8 cellular contexts compared by ENCODE assay signal in genomic region chr13:49585220-49586157, GRCh38. TPM values are rescaled to one million over a fixed set of nuclear protein-coding genes. Genes with fewer than 3 reads are reported as not detected.
A peak's percentile ranks its signal among the peaks of the same experiment; 100 is the strongest.
DNase-seq lines count a peak whose midpoint lies in the region; ATAC-seq and TF ChIP-seq lines count a peak whose summit lies in the region.

RCBTB1 (minus strand) TSS chr13:49585558; CDS start chr13:49567279, 18,279 bp downstream.

- TF ChIP-seq CTCF in H9 (conservative IDR thresholded peaks at IDR 0.05) (no peak), MM.1S (IDR thresholded peaks at IDR 0.05; ENCODE audit: low read length) (no peak), left ventricle myocardium inferior (IDR thresholded peaks at IDR 0.05; ENCODE audit: borderline replicate concordance) (no peak), progenitor cell of endocrine pancreas (IDR thresholded peaks at IDR 0.05; ENCODE audit: unreplicated experiment) (no peak), upper lobe of right lung (IDR thresholded peaks at IDR 0.05) (no peak)

- H3K27me3 ChIP-seq in H9 (ENCODE audit: insufficient read depth, low read length), result no peaks in the 10 kb centered on the region
- no peaks in the 10 kb centered on the region for H3K27me3 ChIP-seq in MM.1S (replicated peaks; ENCODE audit: insufficient read depth, low read length)
- no peaks in the 10 kb centered on the region for H3K27me3 ChIP-seq in left ventricle myocardium inferior (ENCODE audit: low read depth)
- no peaks in the 10 kb centered on the region for H3K27me3 ChIP-seq in upper lobe of right lung

- H4K5ac ChIP-seq in H9 (ENCODE audit: insufficient read length, low read depth, low read length), result no peak within 1 kb of the TSS

- no peak within 1 kb of the TSS for H4K91ac ChIP-seq in H9 (ENCODE audit: insufficient read length, low read depth, low read length)

- POLR2A ChIA-PET in T-cell (lab: Charles Lee), result interaction anchor here in 1 of 2 donors (0.6 kb wide), 1 partner anchor 207 kb away, joined by 3 read pairs; the partner anchor contains the start of gene KPNA3

- H3K4me3 Mint-ChIP-seq in H9 (peak within 1 kb of the TSS; percentile 77 to 89), T-cell (peak within 1 kb of the TSS; percentile 80 to 90 (median 84)), progenitor cell of endocrine pancreas (ENCODE audit: low read depth) (peak within 1 kb of the TSS; percentile 84)

- H4K20me1 ChIP-seq in H9 (ENCODE audit: control insufficient read depth, insufficient read depth, insufficient read length), result no peaks in the 10 kb centered on the region
- no peaks in the 10 kb centered on the region for H4K20me1 ChIP-seq in MM.1S (ENCODE audit: insufficient read depth, low read length)

- ATAC-seq in T-cell (replicated peaks in 1 of 4) (peak; percentile 96 to 97 (median 96)), upper lobe of right lung (peak; percentile 98)

- H3T11ph ChIP-seq in H9 (ENCODE audit: low read length), result no peak within 1 kb of the TSS

- peak within 1 kb of the TSS; percentile 86 to 98 (median 97) for H3K27ac Mint-ChIP-seq in H9
- H3K27ac Mint-ChIP-seq in T-cell, result peak within 1 kb of the TSS; percentile 74 to 85
- H3K27ac Mint-ChIP-seq in progenitor cell of endocrine pancreas, result peak within 1 kb of the TSS; percentile 98

- CTCF ChIA-PET in T-cell (lab: Charles Lee), result interaction anchor here in 1 of 2 donors (0.5 to 1.3 kb wide), 6 partner anchors 21 to 447 kb away, joined by 3 to 5 read pairs (median 4); no protein-coding TSS in a partner anchor

- H3K36me3 Mint-ChIP-seq in H9 (ENCODE audit: insufficient read depth in 1 of 3, low read depth in 3 of 3) (peaks cover 1 to 18% (median 9%) of the 10 kb centered on the region in 3 experiments; a peak in 4 of 7 replicates), T-cell (peaks cover 15% of the 10 kb centered on the region), progenitor cell of endocrine pancreas (ENCODE audit: insufficient read depth) (peaks cover 2% of the 10 kb centered on the region)

- DNase-seq in H9 (peak; percentile 79), MM.1S (peak; percentile 61), T-cell (peak; percentile 38 to 72 (median 59)), amniotic stem cell (lab: John Stamatoyannopoulos, UW) (peak; percentile 39), left ventricle myocardium inferior (peak; percentile 72), progenitor cell of endocrine pancreas (ENCODE audit: low spot score, unreplicated experiment) (peak; percentile 55), upper lobe of right lung (peak; percentile 86)

- H2AFZ ChIP-seq in H9 (ENCODE audit: low read length) (peak within 1 kb of the TSS; percentile 52), MM.1S (ENCODE audit: low read length) (peak within 1 kb of the TSS; percentile 91)

- H3K4me2 ChIP-seq in H9 (ENCODE audit: insufficient read depth, insufficient read length, low read length), result peak within 1 kb of the TSS; percentile 56
- H3K4me2 ChIP-seq in MM.1S (ENCODE audit: low read depth, low read length), result peak within 1 kb of the TSS; percentile 73

- peaks cover 5% of the 10 kb centered on the region for H3K23me2 ChIP-seq in H9 (ENCODE audit: insufficient read length, low read depth, low read length, poor library complexity, severe bottlenecking)

- H3K9me2 ChIP-seq in MM.1S (replicated peaks; ENCODE audit: insufficient read depth, low read length), result no peaks in the 10 kb centered on the region

- no peaks in the 10 kb centered on the region for H3K9me3 ChIP-seq in H9 (ENCODE audit: control insufficient read depth, low read depth, low read length)
- no peaks in the 10 kb centered on the region for H3K9me3 ChIP-seq in MM.1S (replicated peaks; ENCODE audit: insufficient read depth, low read length)
- H3K9me3 ChIP-seq in left ventricle myocardium inferior (replicated peaks), result no peaks in the 10 kb centered on the region
- no peaks in the 10 kb centered on the region for H3K9me3 ChIP-seq in upper lobe of right lung

- no peak within 1 kb of the TSS for H2BK5ac ChIP-seq in H9 (ENCODE audit: insufficient read length, low read length)

- intact Hi-C loops in left ventricle myocardium inferior (cut with micrococcal nuclease), result no loop called here
- intact Hi-C loops in upper lobe of right lung (cut with DNase I), result no loop called here

- H3K23ac ChIP-seq in H9 (ENCODE audit: insufficient read length, low read depth, low read length), result no peak within 1 kb of the TSS

- H4K8ac ChIP-seq in H9 (replicated peaks; ENCODE audit: insufficient read length, low read depth, low read length), result no peak within 1 kb of the TSS

- H2BK20ac ChIP-seq in H9 (ENCODE audit: low read depth, low read length, poor library complexity, severe bottlenecking), result no peak within 1 kb of the TSS

- H3K4me1 Mint-ChIP-seq in H9 (peaks cover 14 to 16% of the 10 kb centered on the region in 2 experiments), T-cell (peaks cover 25 to 46% (median 45%) of the 10 kb centered on the region in 3 donors), progenitor cell of endocrine pancreas (ENCODE audit: low read depth) (peaks cover 20% of the 10 kb centered on the region)

- H3K14ac ChIP-seq in H9 (ENCODE audit: insufficient read depth, low read length), result peak within 1 kb of the TSS; percentile 82

- H3K4me3 ChIP-seq in GM08714 (ENCODE audit: low read length) (peak within 1 kb of the TSS; percentile 85), MM.1S (ENCODE audit: low read length) (peak within 1 kb of the TSS; percentile 80), left ventricle myocardium inferior (peak within 1 kb of the TSS; percentile 82), upper lobe of right lung (peak within 1 kb of the TSS; percentile 97)

- no peak within 1 kb of the TSS for H2BK120ac ChIP-seq in H9 (ENCODE audit: low read depth, low read length, poor library complexity, severe bottlenecking)

- no peaks in the 10 kb centered on the region for H3K79me1 ChIP-seq in H9 (ENCODE audit: insufficient read depth, low read depth, low read length, poor library complexity, severe bottlenecking)

- H3K27me3 Mint-ChIP-seq in H9 (ENCODE audit: low read depth) (peaks cover 2% of the 10 kb centered on the region; the same call in 1 of the 2 replicates), T-cell (no peaks in the 10 kb centered on the region), progenitor cell of endocrine pancreas (no peaks in the 10 kb centered on the region)

- H3K4me1 ChIP-seq in H9 (ENCODE audit: insufficient read depth, low read length) (no peaks in the 10 kb centered on the region), MM.1S (ENCODE audit: low read length) (no peaks in the 10 kb centered on the region), left ventricle myocardium inferior (peaks cover 30% of the 10 kb centered on the region), upper lobe of right lung (peaks cover 12% of the 10 kb centered on the region)

- H3K79me2 ChIP-seq in H9 (ENCODE audit: insufficient read depth, low read length), result no peaks in the 10 kb centered on the region
- H3K79me2 ChIP-seq in MM.1S (ENCODE audit: low read length), result peaks cover 7% of the 10 kb centered on the region

- peak within 1 kb of the TSS; percentile 78 for H3K18ac ChIP-seq in H9 (ENCODE audit: insufficient read length, low read depth, low read length)

- H2BK12ac ChIP-seq in H9 (ENCODE audit: insufficient read length, low read depth, low read length), result no peak within 1 kb of the TSS

- H3K9ac ChIP-seq in H9 (ENCODE audit: extremely low read depth, insufficient read length, low read length) (peak within 1 kb of the TSS; percentile 79), MM.1S (ENCODE audit: low read length) (peak within 1 kb of the TSS; percentile 67)

- H3K56ac ChIP-seq in H9 (ENCODE audit: insufficient read length, low read depth, low read length), result no peak within 1 kb of the TSS

- H2BK15ac ChIP-seq in H9 (ENCODE audit: low read depth, low read length), result no peak within 1 kb of the TSS; the same call in 1 of the 2 replicates

- H3K4ac ChIP-seq in H9 (ENCODE audit: low read depth, low read length), result no peak within 1 kb of the TSS

- H2AK5ac ChIP-seq in H9 (ENCODE audit: insufficient read length, low read length), result no peak within 1 kb of the TSS

- no peaks in the 10 kb centered on the region for H3K9me3 Mint-ChIP-seq in H9
- H3K9me3 Mint-ChIP-seq in T-cell, result no peaks in the 10 kb centered on the region
- H3K9me3 Mint-ChIP-seq in progenitor cell of endocrine pancreas (ENCODE audit: low read depth), result no peaks in the 10 kb centered on the region

- H3K27ac ChIP-seq in H9 (ENCODE audit: insufficient read length, low read depth, low read length), result no peak within 1 kb of the TSS
- peak within 1 kb of the TSS; percentile 66; the same call in 1 of the 2 replicates for H3K27ac ChIP-seq in MM.1S (ENCODE audit: low read length)
- H3K27ac ChIP-seq in left ventricle myocardium inferior (replicated peaks), result peak within 1 kb of the TSS; percentile 87
- peak within 1 kb of the TSS; percentile 86 for H3K27ac ChIP-seq in upper lobe of right lung

- no CpG with 5 or more reads among the region's 87 CpGs for WGBS in H9 (ENCODE audit: extremely low coverage, insufficient read length, low lambda C conversion rate)

- H3K36me3 ChIP-seq in MM.1S (replicated peaks; ENCODE audit: insufficient read depth, low read length), result no peaks in the 10 kb centered on the region
- peaks cover 12% of the 10 kb centered on the region for H3K36me3 ChIP-seq in left ventricle myocardium inferior
- no peaks in the 10 kb centered on the region for H3K36me3 ChIP-seq in upper lobe of right lung

- H3F3A ChIP-seq in MM.1S (ENCODE audit: insufficient read depth, low read length), result no peaks in the 10 kb centered on the region

RNA-seq across cellular contexts. Expression of gene RCBTB1, which starts in this region (rescaled TPM):
- 26.1 and 26.9 TPM in 2 replicates for total RNA-seq in H9 (2021)
- 10 to 100 TPM; 15.9 to 23.9 (median 18.9) TPM for total RNA-seq in T-cell
- 21.6 TPM for total RNA-seq in left ventricle myocardium inferior
- 29.8 and 34.5 TPM in 2 replicates for total RNA-seq in progenitor cell of endocrine pancreas
- total RNA-seq in upper lobe of right lung, result 24.7 TPM
